ENCODE assay signal across 1 cellular context in the genomic region with DNA sequence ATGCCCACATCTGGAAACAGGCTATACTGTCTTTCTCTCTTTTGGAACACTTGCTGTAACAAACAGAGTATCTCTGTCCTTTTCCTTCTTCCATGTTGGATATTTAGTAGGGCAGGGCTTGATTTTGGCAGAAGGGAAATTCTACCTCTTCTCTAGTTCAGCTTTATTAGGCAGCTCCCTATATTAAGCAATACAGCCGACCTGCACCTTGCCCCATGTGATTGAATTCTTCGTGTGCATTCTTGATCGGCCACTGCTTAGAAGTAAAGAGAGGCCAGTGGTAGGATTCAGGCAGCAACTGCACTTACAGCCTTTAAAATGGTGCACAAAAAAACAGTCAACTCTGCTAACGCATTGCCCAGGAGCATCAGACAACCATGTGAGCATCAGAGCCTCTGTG.
TF ChIP-seq lines count a peak whose summit lies in the region.

No MANE protein-coding gene starts in this region.

TF ChIP-seq in HepG2, 621 proteins besides CTCF, POLR2A, EP300 and RAD21:
- TF ChIP-seq ZNF564 (CRISPR knock-in tag; IDR thresholded peaks at IDR 0.05) (no peak), FOSL1 (CRISPR knock-in tag; IDR thresholded peaks at IDR 0.05; ENCODE audit: borderline replicate concordance) (no peak), GATA4 (IDR thresholded peaks at IDR 0.05; ENCODE audit: borderline replicate concordance, low read depth) (no peak), ZNF644 (CRISPR knock-in tag; IDR thresholded peaks at IDR 0.05; ENCODE audit: low read depth) (no peak), PCBP1 (IDR thresholded peaks at IDR 0.05; ENCODE audit: borderline replicate concordance, low read depth, low read length) (no peak), ZNF788 (CRISPR knock-in tag; IDR thresholded peaks at IDR 0.05; ENCODE audit: borderline replicate concordance) (no peak)
- TF ChIP-seq, protein P1, sequence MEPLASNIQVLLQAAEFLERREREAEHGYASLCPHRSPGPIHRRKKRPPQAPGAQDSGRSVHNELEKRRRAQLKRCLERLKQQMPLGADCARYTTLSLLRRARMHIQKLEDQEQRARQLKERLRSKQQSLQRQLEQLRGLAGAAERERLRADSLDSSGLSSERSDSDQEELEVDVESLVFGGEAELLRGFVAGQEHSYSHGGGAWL (CRISPR knock-in tag; IDR thresholded peaks at IDR 0.05): no peak
- TF ChIP-seq, protein P2, sequence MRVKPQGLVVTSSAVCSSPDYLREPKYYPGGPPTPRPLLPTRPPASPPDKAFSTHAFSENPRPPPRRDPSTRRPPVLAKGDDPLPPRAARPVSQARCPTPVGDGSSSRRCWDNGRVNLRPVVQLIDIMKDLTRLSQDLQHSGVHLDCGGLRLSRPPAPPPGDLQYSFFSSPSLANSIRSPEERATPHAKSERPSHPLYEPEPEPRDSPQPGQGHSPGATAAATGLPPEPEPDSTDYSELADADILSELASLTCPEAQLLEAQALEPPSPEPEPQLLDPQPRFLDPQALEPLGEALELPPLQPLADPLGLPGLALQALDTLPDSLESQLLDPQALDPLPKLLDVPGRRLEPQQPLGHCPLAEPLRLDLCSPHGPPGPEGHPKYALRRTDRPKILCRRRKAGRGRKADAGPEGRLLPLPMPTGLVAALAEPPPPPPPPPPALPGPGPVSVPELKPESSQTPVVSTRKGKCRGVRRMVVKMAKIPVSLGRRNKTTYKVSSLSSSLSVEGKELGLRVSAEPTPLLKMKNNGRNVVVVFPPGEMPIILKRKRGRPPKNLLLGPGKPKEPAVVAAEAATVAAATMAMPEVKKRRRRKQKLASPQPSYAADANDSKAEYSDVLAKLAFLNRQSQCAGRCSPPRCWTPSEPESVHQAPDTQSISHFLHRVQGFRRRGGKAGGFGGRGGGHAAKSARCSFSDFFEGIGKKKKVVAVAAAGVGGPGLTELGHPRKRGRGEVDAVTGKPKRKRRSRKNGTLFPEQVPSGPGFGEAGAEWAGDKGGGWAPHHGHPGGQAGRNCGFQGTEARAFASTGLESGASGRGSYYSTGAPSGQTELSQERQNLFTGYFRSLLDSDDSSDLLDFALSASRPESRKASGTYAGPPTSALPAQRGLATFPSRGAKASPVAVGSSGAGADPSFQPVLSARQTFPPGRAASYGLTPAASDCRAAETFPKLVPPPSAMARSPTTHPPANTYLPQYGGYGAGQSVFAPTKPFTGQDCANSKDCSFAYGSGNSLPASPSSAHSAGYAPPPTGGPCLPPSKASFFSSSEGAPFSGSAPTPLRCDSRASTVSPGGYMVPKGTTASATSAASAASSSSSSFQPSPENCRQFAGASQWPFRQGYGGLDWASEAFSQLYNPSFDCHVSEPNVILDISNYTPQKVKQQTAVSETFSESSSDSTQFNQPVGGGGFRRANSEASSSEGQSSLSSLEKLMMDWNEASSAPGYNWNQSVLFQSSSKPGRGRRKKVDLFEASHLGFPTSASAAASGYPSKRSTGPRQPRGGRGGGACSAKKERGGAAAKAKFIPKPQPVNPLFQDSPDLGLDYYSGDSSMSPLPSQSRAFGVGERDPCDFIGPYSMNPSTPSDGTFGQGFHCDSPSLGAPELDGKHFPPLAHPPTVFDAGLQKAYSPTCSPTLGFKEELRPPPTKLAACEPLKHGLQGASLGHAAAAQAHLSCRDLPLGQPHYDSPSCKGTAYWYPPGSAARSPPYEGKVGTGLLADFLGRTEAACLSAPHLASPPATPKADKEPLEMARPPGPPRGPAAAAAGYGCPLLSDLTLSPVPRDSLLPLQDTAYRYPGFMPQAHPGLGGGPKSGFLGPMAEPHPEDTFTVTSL (CRISPR knock-in tag; IDR thresholded peaks at IDR 0.05; ENCODE audit: borderline replicate concordance): no peak
- TF ChIP-seq, protein P3, sequence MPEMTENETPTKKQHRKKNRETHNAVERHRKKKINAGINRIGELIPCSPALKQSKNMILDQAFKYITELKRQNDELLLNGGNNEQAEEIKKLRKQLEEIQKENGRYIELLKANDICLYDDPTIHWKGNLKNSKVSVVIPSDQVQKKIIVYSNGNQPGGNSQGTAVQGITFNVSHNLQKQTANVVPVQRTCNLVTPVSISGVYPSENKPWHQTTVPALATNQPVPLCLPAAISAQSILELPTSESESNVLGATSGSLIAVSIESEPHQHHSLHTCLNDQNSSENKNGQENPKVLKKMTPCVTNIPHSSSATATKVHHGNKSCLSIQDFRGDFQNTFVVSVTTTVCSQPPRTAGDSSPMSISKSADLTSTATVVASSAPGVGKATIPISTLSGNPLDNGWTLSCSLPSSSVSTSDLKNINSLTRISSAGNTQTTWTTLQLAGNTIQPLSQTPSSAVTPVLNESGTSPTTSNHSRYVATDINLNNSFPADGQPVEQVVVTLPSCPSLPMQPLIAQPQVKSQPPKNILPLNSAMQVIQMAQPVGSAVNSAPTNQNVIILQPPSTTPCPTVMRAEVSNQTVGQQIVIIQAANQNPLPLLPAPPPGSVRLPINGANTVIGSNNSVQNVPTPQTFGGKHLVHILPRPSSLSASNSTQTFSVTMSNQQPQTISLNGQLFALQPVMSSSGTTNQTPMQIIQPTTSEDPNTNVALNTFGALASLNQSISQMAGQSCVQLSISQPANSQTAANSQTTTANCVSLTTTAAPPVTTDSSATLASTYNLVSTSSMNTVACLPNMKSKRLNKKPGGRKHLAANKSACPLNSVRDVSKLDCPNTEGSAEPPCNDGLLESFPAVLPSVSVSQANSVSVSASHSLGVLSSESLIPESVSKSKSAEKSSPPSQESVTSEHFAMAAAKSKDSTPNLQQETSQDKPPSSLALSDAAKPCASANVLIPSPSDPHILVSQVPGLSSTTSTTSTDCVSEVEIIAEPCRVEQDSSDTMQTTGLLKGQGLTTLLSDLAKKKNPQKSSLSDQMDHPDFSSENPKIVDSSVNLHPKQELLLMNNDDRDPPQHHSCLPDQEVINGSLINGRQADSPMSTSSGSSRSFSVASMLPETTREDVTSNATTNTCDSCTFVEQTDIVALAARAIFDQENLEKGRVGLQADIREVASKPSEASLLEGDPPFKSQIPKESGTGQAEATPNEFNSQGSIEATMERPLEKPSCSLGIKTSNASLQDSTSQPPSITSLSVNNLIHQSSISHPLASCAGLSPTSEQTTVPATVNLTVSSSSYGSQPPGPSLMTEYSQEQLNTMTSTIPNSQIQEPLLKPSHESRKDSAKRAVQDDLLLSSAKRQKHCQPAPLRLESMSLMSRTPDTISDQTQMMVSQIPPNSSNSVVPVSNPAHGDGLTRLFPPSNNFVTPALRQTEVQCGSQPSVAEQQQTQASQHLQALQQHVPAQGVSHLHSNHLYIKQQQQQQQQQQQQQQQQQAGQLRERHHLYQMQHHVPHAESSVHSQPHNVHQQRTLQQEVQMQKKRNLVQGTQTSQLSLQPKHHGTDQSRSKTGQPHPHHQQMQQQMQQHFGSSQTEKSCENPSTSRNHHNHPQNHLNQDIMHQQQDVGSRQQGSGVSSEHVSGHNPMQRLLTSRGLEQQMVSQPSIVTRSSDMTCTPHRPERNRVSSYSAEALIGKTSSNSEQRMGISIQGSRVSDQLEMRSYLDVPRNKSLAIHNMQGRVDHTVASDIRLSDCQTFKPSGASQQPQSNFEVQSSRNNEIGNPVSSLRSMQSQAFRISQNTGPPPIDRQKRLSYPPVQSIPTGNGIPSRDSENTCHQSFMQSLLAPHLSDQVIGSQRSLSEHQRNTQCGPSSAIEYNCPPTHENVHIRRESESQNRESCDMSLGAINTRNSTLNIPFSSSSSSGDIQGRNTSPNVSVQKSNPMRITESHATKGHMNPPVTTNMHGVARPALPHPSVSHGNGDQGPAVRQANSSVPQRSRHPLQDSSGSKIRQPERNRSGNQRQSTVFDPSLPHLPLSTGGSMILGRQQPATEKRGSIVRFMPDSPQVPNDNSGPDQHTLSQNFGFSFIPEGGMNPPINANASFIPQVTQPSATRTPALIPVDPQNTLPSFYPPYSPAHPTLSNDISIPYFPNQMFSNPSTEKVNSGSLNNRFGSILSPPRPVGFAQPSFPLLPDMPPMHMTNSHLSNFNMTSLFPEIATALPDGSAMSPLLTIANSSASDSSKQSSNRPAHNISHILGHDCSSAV (CRISPR knock-in tag; IDR thresholded peaks at IDR 0.05; ENCODE audit: borderline replicate concordance): no peak
- TF ChIP-seq, protein P4, sequence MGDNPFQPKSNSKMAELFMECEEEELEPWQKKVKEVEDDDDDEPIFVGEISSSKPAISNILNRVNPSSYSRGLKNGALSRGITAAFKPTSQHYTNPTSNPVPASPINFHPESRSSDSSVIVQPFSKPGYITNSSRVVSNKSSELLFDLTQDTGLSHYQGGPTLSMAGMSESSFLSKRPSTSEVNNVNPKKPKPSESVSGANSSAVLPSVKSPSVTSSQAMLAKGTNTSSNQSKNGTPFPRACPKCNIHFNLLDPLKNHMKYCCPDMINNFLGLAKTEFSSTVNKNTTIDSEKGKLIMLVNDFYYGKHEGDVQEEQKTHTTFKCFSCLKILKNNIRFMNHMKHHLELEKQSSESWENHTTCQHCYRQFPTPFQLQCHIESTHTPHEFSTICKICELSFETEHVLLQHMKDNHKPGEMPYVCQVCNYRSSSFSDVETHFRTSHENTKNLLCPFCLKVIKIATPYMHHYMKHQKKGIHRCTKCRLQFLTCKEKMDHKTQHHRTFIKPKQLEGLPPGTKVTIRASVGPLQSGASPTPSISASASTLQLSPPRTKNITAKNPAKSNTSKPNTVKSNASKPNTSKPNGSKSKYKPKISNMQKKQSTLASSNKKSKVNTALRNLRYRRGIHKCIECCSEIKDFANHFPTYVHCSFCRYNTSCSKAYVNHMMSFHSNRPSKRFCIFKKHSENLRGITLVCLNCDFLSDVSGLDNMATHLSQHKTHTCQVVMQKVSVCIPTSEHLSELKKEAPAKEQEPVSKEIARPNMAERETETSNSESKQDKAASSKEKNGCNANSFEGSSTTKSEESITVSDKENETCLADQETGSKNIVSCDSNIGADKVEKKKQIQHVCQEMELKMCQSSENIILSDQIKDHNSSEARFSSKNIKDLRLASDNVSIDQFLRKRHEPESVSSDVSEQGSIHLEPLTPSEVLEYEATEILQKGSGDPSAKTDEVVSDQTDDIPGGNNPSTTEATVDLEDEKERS (CRISPR knock-in tag; IDR thresholded peaks at IDR 0.05): no peak
